Comparison of ENCODE assay signal across 1 cellular context in genomic region chr6:168095741-168096250, GRCh38.
TF ChIP-seq lines count a peak whose summit lies in the region.

No MANE protein-coding gene starts in this region.

TF ChIP-seq in H1, 55 proteins besides CTCF, POLR2A, EP300 and RAD21 (continued from another document):
- no peak for TF ChIP-seq ATF2 (IDR thresholded peaks at IDR 0.05; ENCODE audit: low read length)
- TF ChIP-seq EGR1 (IDR thresholded peaks at IDR 0.05; ENCODE audit: borderline replicate concordance, low read depth, low read length), result no peak
- TF ChIP-seq JUND (IDR thresholded peaks at IDR 0.05; ENCODE audit: low read length), result no peak
- TF ChIP-seq CHD2 (IDR thresholded peaks at IDR 0.05; ENCODE audit: low read length), result no peak
- TF ChIP-seq SUZ12 (IDR thresholded peaks at IDR 0.05; ENCODE audit: low read length), result no peak
- no peak for TF ChIP-seq TCF12 (IDR thresholded peaks at IDR 0.05; ENCODE audit: low read depth, low read length)
- TF ChIP-seq CEBPB (IDR thresholded peaks at IDR 0.05; ENCODE audit: low read depth, low read length), result no peak
